12 cellular contexts compared by ENCODE assay signal in the genomic region with DNA sequence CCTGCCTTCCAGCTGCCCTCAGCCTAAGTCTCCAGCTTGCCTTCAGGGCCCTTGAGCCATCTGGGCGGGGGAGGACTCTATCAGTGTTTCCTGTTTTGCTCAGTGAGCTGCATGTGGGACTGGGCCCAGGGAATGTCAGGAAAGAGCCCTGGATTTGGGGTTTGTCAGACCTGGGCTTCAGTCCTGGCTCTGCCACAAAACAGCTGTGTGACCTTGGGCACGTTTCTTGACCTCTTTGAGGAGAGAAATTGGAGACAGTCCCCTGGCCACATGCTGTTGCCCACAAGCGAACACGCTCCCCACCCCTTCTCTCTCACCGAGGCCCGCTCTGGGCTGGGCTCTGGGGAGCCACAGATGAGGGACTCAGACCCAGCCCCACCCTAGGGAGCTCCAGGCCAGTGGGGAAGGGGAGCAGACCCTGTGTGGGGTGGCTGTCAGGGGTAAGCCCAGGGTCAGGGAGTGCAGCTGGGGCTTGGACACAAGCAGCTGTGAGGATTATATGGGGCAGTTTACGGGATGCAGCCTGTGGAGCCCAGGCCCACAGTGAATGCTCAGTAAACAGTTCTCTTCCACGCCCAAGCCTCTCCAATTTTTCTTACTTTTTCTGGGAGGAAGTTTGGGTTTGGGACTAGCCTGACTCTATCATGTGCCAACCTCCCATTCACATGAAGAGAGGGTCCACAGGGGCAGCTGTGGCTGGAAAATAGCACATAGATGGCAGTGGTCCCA. TPM values are rescaled to one million over a fixed set of nuclear protein-coding genes. Genes with fewer than 3 reads are reported as not detected.
A peak's percentile ranks its signal among the peaks of the same experiment; 100 is the strongest.
DNase-seq lines count a peak whose midpoint lies in the region; ATAC-seq, FAIRE-seq and TF ChIP-seq lines count a peak whose summit lies in the region.
"Had no signal": no experiment of that assay in that cellular context is flagged by ENCODE, and none has a peak within 500 bp of the region (broad histone marks: within the 10 kb centered on the region; RNA-seq: fewer than 3 reads in every experiment).

No MANE protein-coding gene starts in this region.

- TF ChIP-seq CTCF in HFFc6 (IDR thresholded peaks at IDR 0.05) (no peak), astrocyte (IDR thresholded peaks at IDR 0.05; ENCODE audit: insufficient read depth, low read depth, low read length) (no peak), stomach (IDR thresholded peaks at IDR 0.05) (no peak)

- intact Hi-C loops in stomach (cut with DNase I; ENCODE audit: low total_unique reads) = no loop called here

- H3K27me3 ChIP-seq in astrocyte (ENCODE audit: insufficient read depth, low read length) (peaks cover 11% of the 10 kb centered on the region), iPS DF 6.9 (ENCODE audit: control insufficient read depth, insufficient read depth, low read length) (no peaks in the 10 kb centered on the region), stomach (peaks cover 0 to 26% (median 7%) of the 10 kb centered on the region in 3 donors)
- H3K27me3 ChIP-seq: Peyer's patch had no signal

- H3K4me3 Mint-ChIP-seq in HFFc6 (no peak overlapping the region), astrocyte (ENCODE audit: unreplicated experiment) (no peak overlapping the region)
- H3K4me3 Mint-ChIP-seq: activated CD4-positive, alpha-beta T cell treated with anti-CD3 and anti-CD28 coated beads, Interleukin-2, amount 10 ng/mL, durations not matched to agents 7 days and 5 days had no signal

- no peak for FAIRE-seq in astrocyte (lab: Jason Lieb, UNC)

- H3K9me3 ChIP-seq in astrocyte (ENCODE audit: insufficient read depth, low read depth, low read length) = no peaks in the 10 kb centered on the region
- H3K9me3 ChIP-seq in iPS DF 6.9 (ENCODE audit: control insufficient read depth, insufficient read depth, low read length) = no peaks in the 10 kb centered on the region
- H3K9me3 ChIP-seq in stomach = no peaks in the 10 kb centered on the region
- H3K9me3 ChIP-seq: neutrophil, Peyer's patch had no signal

- H3K36me3 ChIP-seq in astrocyte (ENCODE audit: insufficient read depth, low read length) = no peaks in the 10 kb centered on the region
- no peaks in the 10 kb centered on the region for H3K36me3 ChIP-seq in iPS DF 6.9 (ENCODE audit: control insufficient read depth, insufficient read depth, low read length)
- no peaks in the 10 kb centered on the region for H3K36me3 ChIP-seq in stomach
- H3K36me3 ChIP-seq: neutrophil, Peyer's patch had no signal

- H3K4me3 ChIP-seq in astrocyte (ENCODE audit: insufficient read depth, low read depth, low read length) (no peak overlapping the region), iPS DF 6.9 (ENCODE audit: low read length) (no peak overlapping the region), stomach (no peak overlapping the region)
- H3K4me3 ChIP-seq: Peyer's patch had no signal

- no peaks in the 10 kb centered on the region for H3K36me3 Mint-ChIP-seq in HFFc6 (ENCODE audit: low read depth)
- H3K36me3 Mint-ChIP-seq in astrocyte (ENCODE audit: low read depth, unreplicated experiment) = no peaks in the 10 kb centered on the region

- peak overlapping the region; percentile 35 for H3K27ac ChIP-seq in astrocyte (ENCODE audit: low read depth, low read length)
- no peak overlapping the region for H3K27ac ChIP-seq in iPS DF 6.9 (ENCODE audit: low read length)
- H3K27ac ChIP-seq in stomach = peak overlapping the region in 4 of 5 donors; percentile 14 to 42 (median 16)
- H3K27ac ChIP-seq in caudate nucleus (ENCODE audit: low read depth, low read length) = no peak overlapping the region
- H3K27ac ChIP-seq: neutrophil had no signal

- no peak for DNase-seq in HFFc6
- no peak for DNase-seq in astrocyte (ENCODE audit: low read depth)
- DNase-seq in iPS DF 6.9 (ENCODE audit: low read depth, low spot score) = peak; percentile 16
- DNase-seq in stomach = no peak
- DNase-seq in epidermal melanocyte (ENCODE audit: insufficient read length, low spot score) = no peak
- DNase-seq in caudate nucleus (lab: John Stamatoyannopoulos, UW) = no peak
- DNase-seq: activated CD4-positive, alpha-beta T cell treated with anti-CD3 and anti-CD28 coated beads, Interleukin-2, amount 10 ng/mL, durations not matched to agents 7 days and 5 days; MM.1S; Peyer's patch had no signal

- no peaks in the 10 kb centered on the region for H4K20me1 ChIP-seq in astrocyte (ENCODE audit: insufficient read depth, low read length)

- peaks cover 35% of the 10 kb centered on the region for H3K4me1 Mint-ChIP-seq in HFFc6 (ENCODE audit: low read depth)
- peaks cover 1% of the 10 kb centered on the region for H3K4me1 Mint-ChIP-seq in astrocyte (ENCODE audit: low read depth, unreplicated experiment)

- no peak for TF ChIP-seq EP300 in stomach (IDR thresholded peaks at IDR 0.05)

- TF ChIP-seq POLR2A in stomach (IDR thresholded peaks at IDR 0.05) = no peak

- H3K27me3 Mint-ChIP-seq in HFFc6 (ENCODE audit: insufficient read depth) (peaks cover 3% of the 10 kb centered on the region), astrocyte (ENCODE audit: low read depth, unreplicated experiment) (peaks cover 20% of the 10 kb centered on the region)

- H3K27ac Mint-ChIP-seq in HFFc6 = peak overlapping the region; percentile 42; the same call in 1 of the 2 replicates
- no peak overlapping the region for H3K27ac Mint-ChIP-seq in astrocyte (ENCODE audit: unreplicated experiment)
- H3K27ac Mint-ChIP-seq: activated CD4-positive, alpha-beta T cell treated with anti-CD3 and anti-CD28 coated beads, Interleukin-2, amount 10 ng/mL, durations not matched to agents 7 days and 5 days had no signal

- no peaks in the 10 kb centered on the region for H3K79me2 ChIP-seq in astrocyte (ENCODE audit: insufficient read depth, low read length)

- ATAC-seq in esophagus mucosa = no peak
- no peak for ATAC-seq in HG03342 (IDR thresholded peaks at IDR 0.05; ENCODE audit: unreplicated experiment)

- no CpG with 5 or more reads among the region's 8 CpGs for WGBS in iPS DF 6.9 (ENCODE audit: insufficient coverage, insufficient read length)
- 54 to 85% (median 74%) methylated on average over 8 of the region's 8 CpGs for WGBS in stomach, 5 donors

- H3K4me2 ChIP-seq in astrocyte (ENCODE audit: low read length) = no peak overlapping the region

- H3K4me1 ChIP-seq in astrocyte (ENCODE audit: insufficient read depth, low read length) (peaks cover 16% of the 10 kb centered on the region), iPS DF 6.9 (ENCODE audit: control insufficient read depth, insufficient read depth, low read length) (peaks cover 2% of the 10 kb centered on the region; the same call in 1 of the 2 replicates), stomach (peaks cover 5 to 35% (median 10%) of the 10 kb centered on the region in 4 donors)

- no peak overlapping the region for H3K9ac ChIP-seq in astrocyte (ENCODE audit: low read length)

- no peaks in the 10 kb centered on the region for H3K9me3 Mint-ChIP-seq in HFFc6
- no peaks in the 10 kb centered on the region for H3K9me3 Mint-ChIP-seq in astrocyte (ENCODE audit: unreplicated experiment)
- H3K9me3 Mint-ChIP-seq: activated CD4-positive, alpha-beta T cell treated with anti-CD3 and anti-CD28 coated beads, Interleukin-2, amount 10 ng/mL, durations not matched to agents 7 days and 5 days had no signal

- peak overlapping the region; percentile 1 for H2AFZ ChIP-seq in astrocyte (ENCODE audit: low read depth, low read length)

RNA-seq across cellular contexts. Expression of a gene that starts 12.3 kb away (rescaled TPM):
- under 1 TPM in 2 of 6 experiments, not detected in 4; 0.05 to 0.09 TPM for total RNA-seq in HFFc6 (2021; fragmentation: NEBNext Ultra II Directional; extraction: Animal tissue kit (Norgen Biotek cat#: 25700))
- total RNA-seq in astrocyte = 0.16 TPM in 1 of 2 replicates, not detected in the other
- 10 to 100 TPM in 1 of 5 donors, 1 to 10 TPM in 4; 2.6 to 29.2 (median 4.8) TPM for total RNA-seq in stomach
- 1 to 10 TPM; 1.4 to 4.0 (median 2.3) TPM for polyA plus RNA-seq in stomach
- 0.96 TPM for total RNA-seq in esophagus mucosa

RNA-seq across cellular contexts. Expression of a gene that starts 37.8 kb away (rescaled TPM):
- under 1 TPM in 1 of 6 experiments, not detected in 5; 0.77 TPM for total RNA-seq in HFFc6 (2021; fragmentation: NEBNext Ultra II Directional; extraction: Animal tissue kit (Norgen Biotek cat#: 25700))
- 0.67 and 1.3 TPM in 2 replicates for total RNA-seq in astrocyte
- total RNA-seq in stomach = 10 to 100 TPM in 3 of 5 donors, 1 to 10 TPM in 1, not detected in 1; 2.6 to 63.7 (median 28.3) TPM
- polyA plus RNA-seq in stomach = 1 to 10 TPM in 1 of 3 donors, not detected in 2; 1.1 TPM
- not detected for total RNA-seq in esophagus mucosa
- total RNA-seq: activated CD4-positive, alpha-beta T cell treated with anti-CD3 and anti-CD28 coated beads, Interleukin-2, amount 10 ng/mL, durations not matched to agents 7 days and 5 days had no signal

Comparison
In these comparisons a context has a peak if more than half of its experiments do, and no peak if none do; other contexts are left out.
1. H3K27ac ChIP-seq: peak in astrocyte (single experiment) and stomach (4 of 5); none in iPS DF 6.9 (single experiment) and caudate nucleus (single experiment).